Comparison of ENCODE assay signal across 1 cellular context in the genomic region with DNA sequence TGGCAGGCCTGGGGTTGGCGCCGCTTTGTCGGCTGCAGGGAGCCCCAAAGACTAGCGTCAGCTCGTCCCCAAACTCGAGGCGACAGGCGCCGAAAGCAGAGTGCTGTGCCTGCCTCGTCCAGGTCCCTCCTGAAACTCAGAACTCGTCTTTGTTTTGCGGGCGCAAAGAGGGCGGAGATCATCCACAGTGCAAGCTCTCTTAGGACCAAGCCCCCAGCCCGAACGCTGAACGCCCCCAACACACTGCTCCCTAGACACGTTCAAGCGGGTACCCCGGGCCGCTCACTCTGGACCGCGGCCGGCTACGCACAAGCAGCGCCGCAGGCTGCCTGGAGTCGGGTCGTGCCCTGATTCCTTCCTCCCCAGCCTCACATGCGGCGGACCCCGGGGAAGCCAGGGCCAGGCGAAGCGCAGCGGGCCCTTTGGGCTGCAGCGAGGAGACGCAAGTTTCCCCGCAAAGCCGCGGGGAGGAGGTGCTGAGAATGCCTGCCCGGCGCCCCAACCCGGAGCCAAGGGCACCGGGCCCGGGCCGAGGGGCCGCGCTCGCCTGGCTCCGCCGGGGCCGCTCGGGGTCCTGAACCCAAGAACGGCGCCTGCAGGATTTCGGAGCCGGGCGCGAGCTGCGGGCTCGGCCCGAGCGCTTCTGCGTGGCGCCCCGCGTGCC.
TF ChIP-seq lines count a peak whose summit lies in the region.

No MANE protein-coding gene starts in this region.

TF ChIP-seq in HepG2, 621 proteins besides CTCF, POLR2A, EP300 and RAD21 (continued from another document and continues in another):
- TF ChIP-seq, protein P1, sequence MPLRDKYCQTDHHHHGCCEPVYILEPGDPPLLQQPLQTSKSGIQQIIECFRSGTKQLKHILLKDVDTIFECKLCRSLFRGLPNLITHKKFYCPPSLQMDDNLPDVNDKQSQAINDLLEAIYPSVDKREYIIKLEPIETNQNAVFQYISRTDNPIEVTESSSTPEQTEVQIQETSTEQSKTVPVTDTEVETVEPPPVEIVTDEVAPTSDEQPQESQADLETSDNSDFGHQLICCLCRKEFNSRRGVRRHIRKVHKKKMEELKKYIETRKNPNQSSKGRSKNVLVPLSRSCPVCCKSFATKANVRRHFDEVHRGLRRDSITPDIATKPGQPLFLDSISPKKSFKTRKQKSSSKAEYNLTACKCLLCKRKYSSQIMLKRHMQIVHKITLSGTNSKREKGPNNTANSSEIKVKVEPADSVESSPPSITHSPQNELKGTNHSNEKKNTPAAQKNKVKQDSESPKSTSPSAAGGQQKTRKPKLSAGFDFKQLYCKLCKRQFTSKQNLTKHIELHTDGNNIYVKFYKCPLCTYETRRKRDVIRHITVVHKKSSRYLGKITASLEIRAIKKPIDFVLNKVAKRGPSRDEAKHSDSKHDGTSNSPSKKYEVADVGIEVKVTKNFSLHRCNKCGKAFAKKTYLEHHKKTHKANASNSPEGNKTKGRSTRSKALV (CRISPR knock-in tag; IDR thresholded peaks at IDR 0.05), result peak; percentile 34; the same call in 1 of the 2 replicates
- TF ChIP-seq, protein P2, sequence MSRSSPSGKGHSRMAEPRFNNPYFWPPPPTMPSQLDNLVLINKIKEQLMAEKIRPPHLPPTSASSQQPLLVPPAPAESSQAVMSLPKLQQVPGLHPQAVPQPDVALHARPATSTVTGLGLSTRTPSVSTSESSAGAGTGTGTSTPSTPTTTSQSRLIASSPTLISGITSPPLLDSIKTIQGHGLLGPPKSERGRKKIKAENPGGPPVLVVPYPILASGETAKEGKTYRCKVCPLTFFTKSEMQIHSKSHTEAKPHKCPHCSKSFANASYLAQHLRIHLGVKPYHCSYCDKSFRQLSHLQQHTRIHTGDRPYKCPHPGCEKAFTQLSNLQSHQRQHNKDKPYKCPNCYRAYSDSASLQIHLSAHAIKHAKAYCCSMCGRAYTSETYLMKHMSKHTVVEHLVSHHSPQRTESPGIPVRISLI (CRISPR knock-in tag; IDR thresholded peaks at IDR 0.05; ENCODE audit: borderline replicate concordance), result no peak
- no peak for TF ChIP-seq NFATC3 (CRISPR knock-in tag; IDR thresholded peaks at IDR 0.05)
- TF ChIP-seq CBFB (CRISPR knock-in tag; IDR thresholded peaks at IDR 0.05), result no peak
- TF ChIP-seq ZFP90 (CRISPR knock-in tag; IDR thresholded peaks at IDR 0.05; ENCODE audit: borderline replicate concordance), result no peak
- no peak for TF ChIP-seq BRCA1 (CRISPR knock-in tag; IDR thresholded peaks at IDR 0.05)
- 0 out of 2 replicates have a peak, but pooled peaks have one; percentile 1 for TF ChIP-seq YEATS4 (CRISPR knock-in tag; IDR thresholded peaks at IDR 0.05; ENCODE audit: borderline replicate concordance)
- TF ChIP-seq ZNF510 (CRISPR knock-in tag; IDR thresholded peaks at IDR 0.05; ENCODE audit: low read depth), result no peak
- TF ChIP-seq ZNF776 (CRISPR knock-in tag; IDR thresholded peaks at IDR 0.05), result no peak
- no peak for TF ChIP-seq REPIN1 (CRISPR knock-in tag; IDR thresholded peaks at IDR 0.05; ENCODE audit: borderline replicate concordance, low read depth)
- no peak for TF ChIP-seq NFE2L1 (CRISPR knock-in tag; IDR thresholded peaks at IDR 0.05; ENCODE audit: borderline replicate concordance)
- TF ChIP-seq, protein P3, sequence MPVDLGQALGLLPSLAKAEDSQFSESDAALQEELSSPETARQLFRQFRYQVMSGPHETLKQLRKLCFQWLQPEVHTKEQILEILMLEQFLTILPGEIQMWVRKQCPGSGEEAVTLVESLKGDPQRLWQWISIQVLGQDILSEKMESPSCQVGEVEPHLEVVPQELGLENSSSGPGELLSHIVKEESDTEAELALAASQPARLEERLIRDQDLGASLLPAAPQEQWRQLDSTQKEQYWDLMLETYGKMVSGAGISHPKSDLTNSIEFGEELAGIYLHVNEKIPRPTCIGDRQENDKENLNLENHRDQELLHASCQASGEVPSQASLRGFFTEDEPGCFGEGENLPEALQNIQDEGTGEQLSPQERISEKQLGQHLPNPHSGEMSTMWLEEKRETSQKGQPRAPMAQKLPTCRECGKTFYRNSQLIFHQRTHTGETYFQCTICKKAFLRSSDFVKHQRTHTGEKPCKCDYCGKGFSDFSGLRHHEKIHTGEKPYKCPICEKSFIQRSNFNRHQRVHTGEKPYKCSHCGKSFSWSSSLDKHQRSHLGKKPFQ (CRISPR knock-in tag; IDR thresholded peaks at IDR 0.05; ENCODE audit: insufficient replicate concordance), result no peak
- 0 out of 2 replicates have a peak, but pooled peaks have one; percentile 27 for TF ChIP-seq ZNF607 (CRISPR knock-in tag; IDR thresholded peaks at IDR 0.05; ENCODE audit: borderline replicate concordance)
- no peak for TF ChIP-seq PTBP1 (IDR thresholded peaks at IDR 0.05; ENCODE audit: low read depth, low read length, poor library complexity, severe bottlenecking)
- TF ChIP-seq AKAP8 (CRISPR knock-in tag; IDR thresholded peaks at IDR 0.05), result no peak
- TF ChIP-seq TBX2 (CRISPR knock-in tag; IDR thresholded peaks at IDR 0.05; ENCODE audit: borderline replicate concordance), result no peak
- 0 out of 2 replicates have a peak, but pooled peaks have one; percentile 52 for TF ChIP-seq MTF2 (CRISPR knock-in tag; IDR thresholded peaks at IDR 0.05; ENCODE audit: borderline replicate concordance)
- TF ChIP-seq, protein P4, sequence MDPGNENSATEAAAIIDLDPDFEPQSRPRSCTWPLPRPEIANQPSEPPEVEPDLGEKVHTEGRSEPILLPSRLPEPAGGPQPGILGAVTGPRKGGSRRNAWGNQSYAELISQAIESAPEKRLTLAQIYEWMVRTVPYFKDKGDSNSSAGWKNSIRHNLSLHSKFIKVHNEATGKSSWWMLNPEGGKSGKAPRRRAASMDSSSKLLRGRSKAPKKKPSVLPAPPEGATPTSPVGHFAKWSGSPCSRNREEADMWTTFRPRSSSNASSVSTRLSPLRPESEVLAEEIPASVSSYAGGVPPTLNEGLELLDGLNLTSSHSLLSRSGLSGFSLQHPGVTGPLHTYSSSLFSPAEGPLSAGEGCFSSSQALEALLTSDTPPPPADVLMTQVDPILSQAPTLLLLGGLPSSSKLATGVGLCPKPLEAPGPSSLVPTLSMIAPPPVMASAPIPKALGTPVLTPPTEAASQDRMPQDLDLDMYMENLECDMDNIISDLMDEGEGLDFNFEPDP (CRISPR knock-in tag; conservative IDR thresholded peaks at IDR 0.05), result no peak
- TF ChIP-seq ZNF3 (CRISPR knock-in tag; IDR thresholded peaks at IDR 0.05), result no peak
- TF ChIP-seq, protein P5, sequence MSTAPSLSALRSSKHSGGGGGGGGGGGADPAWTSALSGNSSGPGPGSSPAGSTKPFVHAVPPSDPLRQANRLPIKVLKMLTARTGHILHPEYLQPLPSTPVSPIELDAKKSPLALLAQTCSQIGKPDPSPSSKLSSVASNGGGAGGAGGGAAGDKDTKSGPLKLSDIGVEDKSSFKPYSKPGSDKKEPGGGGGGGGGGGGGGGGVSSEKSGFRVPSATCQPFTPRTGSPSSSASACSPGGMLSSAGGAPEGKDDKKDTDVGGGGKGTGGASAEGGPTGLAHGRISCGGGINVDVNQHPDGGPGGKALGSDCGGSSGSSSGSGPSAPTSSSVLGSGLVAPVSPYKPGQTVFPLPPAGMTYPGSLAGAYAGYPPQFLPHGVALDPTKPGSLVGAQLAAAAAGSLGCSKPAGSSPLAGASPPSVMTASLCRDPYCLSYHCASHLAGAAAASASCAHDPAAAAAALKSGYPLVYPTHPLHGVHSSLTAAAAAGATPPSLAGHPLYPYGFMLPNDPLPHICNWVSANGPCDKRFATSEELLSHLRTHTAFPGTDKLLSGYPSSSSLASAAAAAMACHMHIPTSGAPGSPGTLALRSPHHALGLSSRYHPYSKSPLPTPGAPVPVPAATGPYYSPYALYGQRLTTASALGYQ (CRISPR knock-in tag; IDR thresholded peaks at IDR 0.05), result no peak
- TF ChIP-seq, protein P6, sequence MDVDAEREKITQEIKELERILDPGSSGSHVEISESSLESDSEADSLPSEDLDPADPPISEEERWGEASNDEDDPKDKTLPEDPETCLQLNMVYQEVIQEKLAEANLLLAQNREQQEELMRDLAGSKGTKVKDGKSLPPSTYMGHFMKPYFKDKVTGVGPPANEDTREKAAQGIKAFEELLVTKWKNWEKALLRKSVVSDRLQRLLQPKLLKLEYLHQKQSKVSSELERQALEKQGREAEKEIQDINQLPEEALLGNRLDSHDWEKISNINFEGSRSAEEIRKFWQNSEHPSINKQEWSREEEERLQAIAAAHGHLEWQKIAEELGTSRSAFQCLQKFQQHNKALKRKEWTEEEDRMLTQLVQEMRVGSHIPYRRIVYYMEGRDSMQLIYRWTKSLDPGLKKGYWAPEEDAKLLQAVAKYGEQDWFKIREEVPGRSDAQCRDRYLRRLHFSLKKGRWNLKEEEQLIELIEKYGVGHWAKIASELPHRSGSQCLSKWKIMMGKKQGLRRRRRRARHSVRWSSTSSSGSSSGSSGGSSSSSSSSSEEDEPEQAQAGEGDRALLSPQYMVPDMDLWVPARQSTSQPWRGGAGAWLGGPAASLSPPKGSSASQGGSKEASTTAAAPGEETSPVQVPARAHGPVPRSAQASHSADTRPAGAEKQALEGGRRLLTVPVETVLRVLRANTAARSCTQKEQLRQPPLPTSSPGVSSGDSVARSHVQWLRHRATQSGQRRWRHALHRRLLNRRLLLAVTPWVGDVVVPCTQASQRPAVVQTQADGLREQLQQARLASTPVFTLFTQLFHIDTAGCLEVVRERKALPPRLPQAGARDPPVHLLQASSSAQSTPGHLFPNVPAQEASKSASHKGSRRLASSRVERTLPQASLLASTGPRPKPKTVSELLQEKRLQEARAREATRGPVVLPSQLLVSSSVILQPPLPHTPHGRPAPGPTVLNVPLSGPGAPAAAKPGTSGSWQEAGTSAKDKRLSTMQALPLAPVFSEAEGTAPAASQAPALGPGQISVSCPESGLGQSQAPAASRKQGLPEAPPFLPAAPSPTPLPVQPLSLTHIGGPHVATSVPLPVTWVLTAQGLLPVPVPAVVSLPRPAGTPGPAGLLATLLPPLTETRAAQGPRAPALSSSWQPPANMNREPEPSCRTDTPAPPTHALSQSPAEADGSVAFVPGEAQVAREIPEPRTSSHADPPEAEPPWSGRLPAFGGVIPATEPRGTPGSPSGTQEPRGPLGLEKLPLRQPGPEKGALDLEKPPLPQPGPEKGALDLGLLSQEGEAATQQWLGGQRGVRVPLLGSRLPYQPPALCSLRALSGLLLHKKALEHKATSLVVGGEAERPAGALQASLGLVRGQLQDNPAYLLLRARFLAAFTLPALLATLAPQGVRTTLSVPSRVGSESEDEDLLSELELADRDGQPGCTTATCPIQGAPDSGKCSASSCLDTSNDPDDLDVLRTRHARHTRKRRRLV (CRISPR knock-in tag; IDR thresholded peaks at IDR 0.05), result no peak
- no peak for TF ChIP-seq ZNF33B (CRISPR knock-in tag; IDR thresholded peaks at IDR 0.05)
- TF ChIP-seq ATRX (CRISPR knock-in tag; IDR thresholded peaks at IDR 0.05; ENCODE audit: borderline replicate concordance), result no peak
- TF ChIP-seq, protein P7, sequence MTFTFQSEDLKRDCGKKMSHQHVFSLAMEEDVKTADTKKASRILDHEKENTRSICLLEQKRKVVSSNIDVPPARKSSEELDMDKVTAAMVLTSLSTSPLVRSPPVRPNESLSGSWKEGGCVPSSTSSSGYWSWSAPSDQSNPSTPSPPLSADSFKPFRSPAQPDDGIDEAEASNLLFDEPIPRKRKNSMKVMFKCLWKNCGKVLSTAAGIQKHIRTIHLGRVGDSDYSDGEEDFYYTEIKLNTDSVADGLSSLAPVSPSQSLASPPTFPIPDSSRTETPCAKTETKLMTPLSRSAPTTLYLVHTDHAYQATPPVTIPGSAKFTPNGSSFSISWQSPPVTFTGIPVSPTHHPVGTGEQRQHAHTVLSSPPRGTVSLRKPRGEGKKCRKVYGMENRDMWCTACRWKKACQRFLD (CRISPR knock-in tag; IDR thresholded peaks at IDR 0.05; ENCODE audit: borderline replicate concordance), result no peak
- no peak for TF ChIP-seq ATF7-NPFF (CRISPR knock-in tag; IDR thresholded peaks at IDR 0.05; ENCODE audit: low read depth)
- TF ChIP-seq, protein P8, sequence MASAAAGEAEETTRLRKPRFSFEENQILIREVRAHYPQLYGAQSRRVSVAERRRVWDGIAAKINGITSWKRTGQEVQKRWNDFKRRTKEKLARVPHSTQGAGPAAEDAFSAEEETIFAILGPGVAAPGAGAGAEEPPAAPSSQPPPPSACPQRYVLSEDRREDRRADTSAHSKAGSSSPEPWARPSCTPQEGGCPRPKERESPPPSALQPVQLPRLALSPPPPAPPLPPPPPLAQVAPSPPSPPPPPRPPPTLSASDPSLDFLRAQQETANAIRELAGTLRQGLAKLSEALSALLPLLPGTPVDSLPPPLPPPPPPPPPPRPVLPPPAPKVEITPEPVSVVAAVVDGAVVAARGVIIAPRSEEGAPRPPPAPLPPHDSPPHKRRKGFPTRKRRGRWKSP (CRISPR knock-in tag; IDR thresholded peaks at IDR 0.05), result 0 out of 2 replicates have a peak, but pooled peaks have one; percentile 38
- no peak for TF ChIP-seq AGO2 (optimal IDR thresholded peaks at IDR 0.05; ENCODE audit: low read depth, low read length)
